In genomic region chr17:9273334-9274118, GRCh38 we compare ENCODE assay signal across 13 cellular contexts.
DNase-seq lines count a peak whose midpoint lies in the region; ATAC-seq and TF ChIP-seq lines count a peak whose summit lies in the region.
"Had no signal": no experiment of that assay in that cellular context is flagged by ENCODE, and none has a peak within 500 bp of the region (broad histone marks: within the 10 kb centered on the region; RNA-seq: fewer than 3 reads in every experiment).

No MANE protein-coding gene starts in this region.

- WGBS in esophagus muscularis mucosa = 46% methylated on average over 19 of the region's 19 CpGs
- WGBS in hepatocyte (ENCODE audit: low lambda C conversion rate, missing lambda C conversion rate) = 86% methylated on average over 19 of the region's 19 CpGs

- TF ChIP-seq EP300 in esophagus muscularis mucosa (IDR thresholded peaks at IDR 0.05) = no peak

- no peaks in the 10 kb centered on the region for H3K79me2 ChIP-seq in hepatocyte

- no peak for TF ChIP-seq CTCF in breast epithelium (IDR thresholded peaks at IDR 0.05)
- no peak for TF ChIP-seq CTCF in MCF 10A (IDR thresholded peaks at IDR 0.05; ENCODE audit: unreplicated experiment)
- no peak for TF ChIP-seq CTCF in esophagus muscularis mucosa (IDR thresholded peaks at IDR 0.05)
- TF ChIP-seq CTCF in omental fat pad (IDR thresholded peaks at IDR 0.05) = no peak
- no peak for TF ChIP-seq CTCF in uterus (IDR thresholded peaks at IDR 0.05)
- no peak for TF ChIP-seq CTCF in hepatocyte (IDR thresholded peaks at IDR 0.05; ENCODE audit: poor library complexity)

- no peaks in the 10 kb centered on the region for H3K9me3 Mint-ChIP-seq in MCF 10A (ENCODE audit: unreplicated experiment)

- H3K9me2 ChIP-seq in hepatocyte (replicated peaks; ENCODE audit: insufficient read depth) = no peaks in the 10 kb centered on the region

- H3K36me3 ChIP-seq in breast epithelium = no peaks in the 10 kb centered on the region
- H3K36me3 ChIP-seq in esophagus muscularis mucosa = no peaks in the 10 kb centered on the region
- H3K36me3 ChIP-seq in uterus = no peaks in the 10 kb centered on the region
- H3K36me3 ChIP-seq in hepatocyte (replicated peaks; ENCODE audit: insufficient read depth, low read depth) = no peaks in the 10 kb centered on the region
- H3K36me3 ChIP-seq: cardiac muscle cell, upper lobe of right lung had no signal

- intact Hi-C loops in breast epithelium (cut with DNase I; ENCODE audit: low total_unique reads) (no loop called here), MCF 10A (cut with micrococcal nuclease) (no loop called here), esophagus muscularis mucosa (cut with DNase I) (no loop called here), uterus (cut with DNase I; ENCODE audit: low total_unique reads) (no loop called here)

- no TSS peak for BruUV-seq in MCF 10A (replicated peaks; lab: Mats Ljungman, UMichigan)

- peak; percentile 89 for ATAC-seq in omental fat pad (ENCODE audit: low FRiP score)
- ATAC-seq: upper lobe of right lung had no signal

- H3K4me1 ChIP-seq in breast epithelium = no peaks in the 10 kb centered on the region
- peaks cover 0 to 41% (median 38%) of the 10 kb centered on the region in 4 donors for H3K4me1 ChIP-seq in esophagus muscularis mucosa
- no peaks in the 10 kb centered on the region for H3K4me1 ChIP-seq in uterus
- H3K4me1 ChIP-seq in hepatocyte (ENCODE audit: insufficient read depth) = no peaks in the 10 kb centered on the region
- H3K4me1 ChIP-seq: upper lobe of right lung had no signal

- H3K4me3 ChIP-seq in breast epithelium (peak overlapping the region in 2 of 3 donors; percentile 18 to 35), esophagus muscularis mucosa (peak overlapping the region; percentile 7 to 37 (median 11)), uterus (no peak overlapping the region), hepatocyte (no peak overlapping the region)
- H3K4me3 ChIP-seq: cardiac muscle cell, upper lobe of right lung had no signal

- H3K4me1 Mint-ChIP-seq in MCF 10A (ENCODE audit: insufficient read depth, unreplicated experiment) = no peaks in the 10 kb centered on the region
- H3K4me1 Mint-ChIP-seq: B cell had no signal

- POLR2A ChIA-PET in MCF 10A (lab: Yijun Ruan, JAX) = no interaction called here

- H3K27me3 ChIP-seq in breast epithelium (no peaks in the 10 kb centered on the region), esophagus muscularis mucosa (no peaks in the 10 kb centered on the region), uterus (no peaks in the 10 kb centered on the region), hepatocyte (no peaks in the 10 kb centered on the region)
- H3K27me3 ChIP-seq: cardiac muscle cell, upper lobe of right lung had no signal

- H3K27ac ChIP-seq in breast epithelium (peak overlapping the region in 1 of 2 donors; percentile 59), esophagus muscularis mucosa (replicated peaks in 1 of 4) (peak overlapping the region; percentile 48 to 74 (median 64)), uterus (peak overlapping the region in 1 of 2 donors; percentile 27), hepatocyte (no peak overlapping the region)
- H3K27ac ChIP-seq: cardiac muscle cell, upper lobe of right lung had no signal

- no peak for DNase-seq in breast epithelium (ENCODE audit: low spot score in 2 of 2)
- no peak for DNase-seq in MCF 10A (ENCODE audit: unreplicated experiment)
- no peak for DNase-seq in esophagus muscularis mucosa (ENCODE audit: extremely low spot score)
- no peak for DNase-seq in omental fat pad (ENCODE audit: low spot score)
- peak; percentile 33 to 64 for DNase-seq in uterus
- DNase-seq in hepatocyte (ENCODE audit: low spot score) = no peak
- no peak for DNase-seq in NCI-H128 (lab: John Stamatoyannopoulos, UW; ENCODE audit: unreplicated experiment)
- DNase-seq in NCI-H2029 treated with DMSO at 0.1 percent for 48 hours (lab: John Stamatoyannopoulos, UW) = no peak
- DNase-seq: erythroblast, Kasumi-1, upper lobe of right lung had no signal

- no peak overlapping the region for H3K27ac Mint-ChIP-seq in MCF 10A (ENCODE audit: low read depth, unreplicated experiment)
- H3K27ac Mint-ChIP-seq: B cell had no signal

- H3K36me3 Mint-ChIP-seq in MCF 10A (ENCODE audit: insufficient read depth, unreplicated experiment) = no peaks in the 10 kb centered on the region

- H4K20me1 ChIP-seq in hepatocyte (ENCODE audit: insufficient read depth, poor library complexity, severe bottlenecking) = no peaks in the 10 kb centered on the region

- CTCF ChIA-PET in MCF 10A (lab: Yijun Ruan, JAX) = no interaction called here

- no peak overlapping the region for H3K4me3 Mint-ChIP-seq in MCF 10A (ENCODE audit: unreplicated experiment)
- H3K4me3 Mint-ChIP-seq: B cell had no signal

- no peaks in the 10 kb centered on the region for H3K27me3 Mint-ChIP-seq in MCF 10A (ENCODE audit: insufficient read depth, unreplicated experiment)
- H3K27me3 Mint-ChIP-seq: B cell had no signal

- H3K4me2 ChIP-seq in hepatocyte = no peak overlapping the region

- no peak overlapping the region for H2AFZ ChIP-seq in hepatocyte

- no peaks in the 10 kb centered on the region for H3K9me3 ChIP-seq in breast epithelium
- H3K9me3 ChIP-seq in esophagus muscularis mucosa = no peaks in the 10 kb centered on the region
- no peaks in the 10 kb centered on the region for H3K9me3 ChIP-seq in uterus
- H3K9me3 ChIP-seq in hepatocyte (ENCODE audit: low read depth) = no peaks in the 10 kb centered on the region
- H3K9me3 ChIP-seq: upper lobe of right lung had no signal

- TF ChIP-seq POLR2A in breast epithelium (IDR thresholded peaks at IDR 0.05) (no peak), esophagus muscularis mucosa (IDR thresholded peaks at IDR 0.05; ENCODE audit: low read depth) (no peak), uterus (IDR thresholded peaks at IDR 0.05) (no peak)

Comparison
In these comparisons a context has a peak if more than half of its experiments do, and no peak if none do; other contexts are left out.
1. DNase-seq: peak in uterus (2 of 2); none in breast epithelium (0 of 2), MCF 10A (single experiment), esophagus muscularis mucosa (single experiment), omental fat pad (single experiment), hepatocyte (single experiment), NCI-H128 (single experiment) and NCI-H2029 treated with DMSO at 0.1 percent for 48 hours (single experiment).
2. H3K4me3 ChIP-seq: peak in breast epithelium (2 of 3) and esophagus muscularis mucosa (4 of 4); none in uterus (0 of 2) and hepatocyte (single experiment).